8 cellular contexts compared by ENCODE assay signal in the genomic region with DNA sequence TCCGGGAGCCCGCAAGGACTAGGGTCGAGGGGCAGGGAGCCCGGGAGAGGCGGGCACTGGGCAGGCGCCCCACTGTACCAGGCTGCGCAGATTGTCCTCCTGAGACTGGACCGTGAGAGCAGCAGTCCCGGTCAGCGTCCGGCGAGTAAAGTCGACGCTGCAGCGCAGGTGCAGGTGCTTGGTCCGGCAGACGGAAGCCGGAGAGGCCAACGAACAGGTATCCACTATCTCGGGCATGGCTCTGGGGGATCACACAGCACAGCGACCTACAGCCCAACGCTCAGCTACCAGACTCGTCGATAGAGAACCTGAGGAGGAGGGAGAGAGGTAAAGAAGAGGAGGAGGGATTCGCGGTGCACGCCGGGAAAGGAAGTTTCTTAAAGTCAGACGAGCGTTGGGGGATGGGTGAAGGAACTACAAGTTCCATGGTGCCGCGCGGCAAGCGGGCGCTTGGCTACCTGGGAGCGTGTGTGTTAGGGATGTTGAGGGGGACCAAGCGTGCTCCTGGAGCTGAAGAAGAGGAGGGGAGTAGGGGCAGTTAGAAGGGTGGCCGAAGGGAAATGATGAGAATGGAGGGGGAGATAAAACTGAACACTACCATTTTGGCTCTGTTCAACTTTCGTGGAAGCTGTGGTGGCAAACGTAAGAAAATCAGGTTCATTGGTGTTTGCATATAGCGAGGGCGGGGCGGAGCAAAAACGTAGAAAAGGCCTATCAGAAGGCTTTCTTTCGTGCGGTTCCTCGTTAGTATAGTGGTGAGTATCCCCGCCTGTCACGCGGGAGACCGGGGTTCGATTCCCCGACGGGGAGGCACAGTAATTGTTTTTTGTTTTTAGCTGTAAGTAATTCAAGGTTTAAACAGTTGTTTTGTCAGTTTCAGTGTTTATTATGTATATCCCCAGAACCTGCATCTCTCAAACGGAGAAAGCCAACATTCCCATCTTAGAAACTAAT. TPM values are rescaled to one million over a fixed set of nuclear protein-coding genes. Genes with fewer than 3 reads are reported as not detected.
DNase-seq lines count a peak whose midpoint lies in the region; ATAC-seq and TF ChIP-seq lines count a peak whose summit lies in the region.

A gene (minus strand): TSS at position 305 of the 954 bp plus-strand sequence. CDS start 68 bp downstream, at position 237.

- H3K9ac ChIP-seq in ES-I3 (ENCODE audit: low read depth, low read length) (peak within 1 kb of the TSS; percentile 85), H9 (ENCODE audit: extremely low read depth, insufficient read length, low read length) (peak within 1 kb of the TSS; percentile 59)

- H4K20me1 ChIP-seq in H9 (ENCODE audit: control insufficient read depth, insufficient read depth, insufficient read length), result no peaks in the 10 kb centered on the region

- H3K4me3 Mint-ChIP-seq in H9 (no peak within 1 kb of the TSS), nephron progenitor cell (no peak within 1 kb of the TSS)
- no peak within 1 kb of the TSS for H3K4me3 Mint-ChIP-seq in stimulated activated naive CD8-positive, alpha-beta T cell treated with anti-CD3 and anti-CD28 coated beads, Interleukin-15, amount 100 ng/mL, for 72 hours

- peak within 1 kb of the TSS; percentile 67 for H3K18ac ChIP-seq in H9 (ENCODE audit: insufficient read length, low read depth, low read length)

- H3K23me2 ChIP-seq in H9 (ENCODE audit: insufficient read length, low read depth, low read length, poor library complexity, severe bottlenecking), result peaks cover 6% of the 10 kb centered on the region

- H4K8ac ChIP-seq in H9 (replicated peaks; ENCODE audit: insufficient read length, low read depth, low read length), result no peak within 1 kb of the TSS

- H3K4me1 Mint-ChIP-seq in H9 (peaks cover 6 to 7% of the 10 kb centered on the region in 2 experiments), nephron progenitor cell (peaks cover 4% of the 10 kb centered on the region)
- peaks cover 19% of the 10 kb centered on the region for H3K4me1 Mint-ChIP-seq in stimulated activated naive CD8-positive, alpha-beta T cell treated with anti-CD3 and anti-CD28 coated beads, Interleukin-15, amount 100 ng/mL, for 72 hours

- H3K9me3 Mint-ChIP-seq in H9, result no peaks in the 10 kb centered on the region
- H3K9me3 Mint-ChIP-seq in nephron progenitor cell, result no peaks in the 10 kb centered on the region
- H3K9me3 Mint-ChIP-seq in stimulated activated naive CD8-positive, alpha-beta T cell treated with anti-CD3 and anti-CD28 coated beads, Interleukin-15, amount 100 ng/mL, for 72 hours, result no peaks in the 10 kb centered on the region

- no peak within 1 kb of the TSS for H2BK5ac ChIP-seq in H9 (ENCODE audit: insufficient read length, low read length)

- peak within 1 kb of the TSS; percentile 66 for H3K14ac ChIP-seq in H9 (ENCODE audit: insufficient read depth, low read length)

- no peaks in the 10 kb centered on the region for H3K27me3 ChIP-seq in H9 (ENCODE audit: insufficient read depth, low read length)

- H2BK120ac ChIP-seq in H9 (ENCODE audit: low read depth, low read length, poor library complexity, severe bottlenecking), result no peak within 1 kb of the TSS

- H2BK15ac ChIP-seq in H9 (ENCODE audit: low read depth, low read length), result no peak within 1 kb of the TSS

- peak; percentile 94 for ATAC-seq in stimulated activated naive CD8-positive, alpha-beta T cell treated with anti-CD3 and anti-CD28 coated beads, Interleukin-15, amount 100 ng/mL, for 72 hours

- DNase-seq in H9 (peak; percentile 99), M059J (ENCODE audit: low read depth) (peak; percentile 97), fibroblast of the conjunctiva (ENCODE audit: low read depth) (peak; percentile 98), nephron progenitor cell (peak; percentile 96)
- DNase-seq in activated T-helper 9 cell treated with anti-CD3 and anti-CD28 coated beads, Interleukin-2, amount 50 U/mL, for 16 hours (ENCODE audit: low read depth), result peak; percentile 93
- peak; percentile 94 to 96 for DNase-seq in stimulated activated naive CD8-positive, alpha-beta T cell treated with anti-CD3 and anti-CD28 coated beads, Interleukin-15, amount 100 ng/mL, for 72 hours

- WGBS in H9 (ENCODE audit: extremely low coverage, insufficient read length, low lambda C conversion rate), result no CpG with 5 or more reads among the region's 55 CpGs

- H3K27me3 Mint-ChIP-seq in H9 (ENCODE audit: low read depth) (no peaks in the 10 kb centered on the region), nephron progenitor cell (ENCODE audit: low read depth, poor library complexity) (peaks cover 3% of the 10 kb centered on the region)
- no peaks in the 10 kb centered on the region for H3K27me3 Mint-ChIP-seq in stimulated activated naive CD8-positive, alpha-beta T cell treated with anti-CD3 and anti-CD28 coated beads, Interleukin-15, amount 100 ng/mL, for 72 hours

- peak within 1 kb of the TSS; percentile 86 for H3K4me2 ChIP-seq in H9 (ENCODE audit: insufficient read depth, insufficient read length, low read length)

- H3K23ac ChIP-seq in H9 (ENCODE audit: insufficient read length, low read depth, low read length), result no peak within 1 kb of the TSS

- no peak within 1 kb of the TSS for H2AFZ ChIP-seq in H9 (ENCODE audit: low read length)

- no peak within 1 kb of the TSS for H2BK20ac ChIP-seq in H9 (ENCODE audit: low read depth, low read length, poor library complexity, severe bottlenecking)

- H3K27ac Mint-ChIP-seq in H9 (no peak within 1 kb of the TSS), nephron progenitor cell (no peak within 1 kb of the TSS)
- H3K27ac Mint-ChIP-seq in stimulated activated naive CD8-positive, alpha-beta T cell treated with anti-CD3 and anti-CD28 coated beads, Interleukin-15, amount 100 ng/mL, for 72 hours, result no peak within 1 kb of the TSS

- no peak for TF ChIP-seq CTCF in H9 (conservative IDR thresholded peaks at IDR 0.05)
- no peak for TF ChIP-seq CTCF in nephron progenitor cell (IDR thresholded peaks at IDR 0.05)

- peaks cover 4% of the 10 kb centered on the region; the same call in 1 of the 2 replicates for H3K4me1 ChIP-seq in ES-I3 (ENCODE audit: insufficient read depth, low read length)
- H3K4me1 ChIP-seq in H9 (ENCODE audit: insufficient read depth, low read length), result peaks cover 2% of the 10 kb centered on the region; the same call in 1 of the 2 replicates

- no peak within 1 kb of the TSS for H3T11ph ChIP-seq in H9 (ENCODE audit: low read length)

- H3K36me3 ChIP-seq in ES-I3 (ENCODE audit: insufficient read depth, low read length), result no peaks in the 10 kb centered on the region

- no peak within 1 kb of the TSS for H2BK12ac ChIP-seq in H9 (ENCODE audit: insufficient read length, low read depth, low read length)

- H4K5ac ChIP-seq in H9 (ENCODE audit: insufficient read length, low read depth, low read length), result no peak within 1 kb of the TSS

- no peak within 1 kb of the TSS for H2AK5ac ChIP-seq in H9 (ENCODE audit: insufficient read length, low read length)

- H3K36me3 Mint-ChIP-seq in H9 (ENCODE audit: insufficient read depth in 1 of 3, low read depth in 3 of 3) (no peaks in the 10 kb centered on the region), nephron progenitor cell (ENCODE audit: low read depth) (peaks cover 4% of the 10 kb centered on the region)

- no peak within 1 kb of the TSS for H4K91ac ChIP-seq in H9 (ENCODE audit: insufficient read length, low read depth, low read length)

- H3K27ac ChIP-seq in H9 (ENCODE audit: insufficient read length, low read depth, low read length), result no peak within 1 kb of the TSS

- no peak within 1 kb of the TSS for H3K4ac ChIP-seq in H9 (ENCODE audit: low read depth, low read length)

- H3K79me1 ChIP-seq in H9 (ENCODE audit: insufficient read depth, low read depth, low read length, poor library complexity, severe bottlenecking), result peaks cover 2% of the 10 kb centered on the region

- peak; percentile 99 for TF ChIP-seq POLR2A in Raji (IDR thresholded peaks at IDR 0.05; ENCODE audit: insufficient read depth, low read depth, low read length)

- H3K56ac ChIP-seq in H9 (ENCODE audit: insufficient read length, low read depth, low read length), result no peak within 1 kb of the TSS

- no peaks in the 10 kb centered on the region for H3K9me3 ChIP-seq in ES-I3 (ENCODE audit: control insufficient read depth, insufficient read depth, low read length)
- no peaks in the 10 kb centered on the region for H3K9me3 ChIP-seq in H9 (ENCODE audit: control insufficient read depth, low read depth, low read length)

- peaks cover 5% of the 10 kb centered on the region; the same call in 1 of the 2 replicates for H3K79me2 ChIP-seq in H9 (ENCODE audit: insufficient read depth, low read length)

RNA-seq across cellular contexts. Expression of the gene that starts here (rescaled TPM):
- 141 and 144 TPM in 2 replicates for total RNA-seq in H9 (2021)
- 39.8 and 51.4 TPM in 2 replicates for total RNA-seq in M059J (2014; rRNA removed; shearing (Covaris generic))
